ENCODE assay signal across 8 cellular contexts in the genomic region with DNA sequence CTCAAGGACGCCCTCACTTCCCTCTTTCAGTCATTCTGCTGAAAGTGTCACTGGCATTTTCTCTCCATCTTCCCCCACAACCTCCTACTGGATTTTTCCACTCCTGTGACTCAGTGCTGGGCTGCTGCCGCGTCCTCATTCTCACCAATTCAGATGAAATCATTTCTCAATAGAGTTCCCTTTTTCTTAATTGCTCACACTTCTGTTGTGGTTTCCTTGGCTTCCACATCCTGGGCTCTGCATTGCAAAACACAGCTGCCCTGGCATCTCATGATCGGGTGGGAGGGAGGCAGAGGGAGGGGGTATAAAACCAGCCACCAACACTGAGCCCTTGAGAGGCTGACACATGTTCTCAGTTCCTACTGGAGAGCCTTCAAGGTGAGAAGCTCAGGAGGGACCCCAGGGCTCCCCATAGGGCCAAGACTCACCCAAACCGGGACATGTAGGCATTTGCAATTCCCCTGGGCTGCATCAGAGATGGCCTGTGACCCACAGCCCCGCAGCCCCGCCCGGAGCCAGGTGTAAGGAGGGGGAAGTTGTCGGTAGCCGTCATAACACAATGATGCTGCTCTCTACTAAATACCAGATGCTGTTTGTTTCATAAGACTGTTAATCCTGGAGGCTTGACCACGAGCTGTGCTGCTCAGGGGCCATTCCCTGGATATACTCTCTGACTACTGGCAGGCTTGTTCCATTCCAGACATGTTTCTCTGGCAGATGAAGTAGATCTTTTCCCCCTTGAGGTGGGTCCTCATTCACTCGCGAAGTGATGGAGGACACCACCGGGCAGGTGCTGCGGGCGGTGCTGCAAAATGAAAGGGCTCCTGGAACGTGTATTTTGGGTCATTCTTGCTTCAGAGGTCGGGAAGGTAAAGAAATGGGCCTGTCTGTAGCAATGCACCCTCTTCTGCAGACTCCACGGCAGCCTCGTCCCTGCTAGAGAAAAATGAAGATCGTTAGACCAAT.
DNase-seq lines count a peak whose midpoint lies in the region; ATAC-seq and TF ChIP-seq lines count a peak whose summit lies in the region.

No MANE protein-coding gene starts in this region.

- no peaks in the 10 kb centered on the region for H3K79me2 ChIP-seq in neural progenitor cell (ENCODE audit: low read depth)

- H3K9me3 Mint-ChIP-seq in CD14-positive monocyte = peaks cover 0 to 6% (median 0%) of the 10 kb centered on the region in 7 donors
- H3K9me3 Mint-ChIP-seq in activated CD8-positive, alpha-beta T cell treated with anti-CD3 and anti-CD28 coated beads, Interleukin-2, amount 10 ng/mL, durations not matched to agents 7 days and 5 days (ENCODE audit: insufficient read depth) = no peaks in the 10 kb centered on the region
- H3K9me3 Mint-ChIP-seq in neural progenitor cell = no peaks in the 10 kb centered on the region

- H3K4me3 Mint-ChIP-seq in CD14-positive monocyte (peak overlapping the region; percentile 73 to 82), neural progenitor cell (peak overlapping the region; percentile 46)
- peak overlapping the region; percentile 78 for H3K4me3 Mint-ChIP-seq in activated CD8-positive, alpha-beta T cell treated with anti-CD3 and anti-CD28 coated beads, Interleukin-2, amount 10 ng/mL, durations not matched to agents 7 days and 5 days

- H3K36me3 Mint-ChIP-seq in CD14-positive monocyte = peaks cover 84 to 94% of the 10 kb centered on the region in 2 donors
- H3K36me3 Mint-ChIP-seq in activated CD8-positive, alpha-beta T cell treated with anti-CD3 and anti-CD28 coated beads, Interleukin-2, amount 10 ng/mL, durations not matched to agents 7 days and 5 days (ENCODE audit: low read depth) = peaks cover 78% of the 10 kb centered on the region
- H3K36me3 Mint-ChIP-seq in neural progenitor cell = no peaks in the 10 kb centered on the region

- no peaks in the 10 kb centered on the region for H3K9me3 ChIP-seq in KOPT-K1 (ENCODE audit: insufficient read depth, low read length, poor library complexity, severe bottlenecking)
- H3K9me3 ChIP-seq in neural progenitor cell (ENCODE audit: low read depth) = no peaks in the 10 kb centered on the region

- DNase-seq in CD14-positive monocyte (ENCODE audit: low spot score) = peak; percentile 97
- peak; percentile 81 for DNase-seq in activated CD8-positive, alpha-beta T cell treated with anti-CD3 and anti-CD28 coated beads, Interleukin-2, amount 10 ng/mL, durations not matched to agents 7 days and 5 days
- DNase-seq in effector CD8-positive, alpha-beta T cell (lab: John Stamatoyannopoulos, UW) = peak; percentile 23
- no peak for DNase-seq in neural progenitor cell (ENCODE audit: low spot score)
- DNase-seq in DMS79 treated with DMSO at 0.1 percent for 48 hours (lab: John Stamatoyannopoulos, UW) = no peak

- H3K9ac ChIP-seq in neural progenitor cell = no peak overlapping the region

- no peak overlapping the region for H3K4me2 ChIP-seq in neural progenitor cell

- POLR2A ChIA-PET in activated CD8-positive, alpha-beta T cell treated with anti-CD3 and anti-CD28 coated beads, Interleukin-2, amount 10 ng/mL, durations not matched to agents 7 days and 5 days (lab: Charles Lee) = interaction anchor here (0.8 to 11.4 kb wide), 5 partner anchors 17 to 38 kb away, joined by 3 to 145 read pairs (median 3); no protein-coding TSS in a partner anchor

- H4K20me1 ChIP-seq in neural progenitor cell (ENCODE audit: low read depth) = no peaks in the 10 kb centered on the region

- H3K4me1 ChIP-seq in neural progenitor cell = peaks cover 18% of the 10 kb centered on the region

- peak overlapping the region; percentile 98 to 100 (median 100) for H3K27ac Mint-ChIP-seq in CD14-positive monocyte
- H3K27ac Mint-ChIP-seq in activated CD8-positive, alpha-beta T cell treated with anti-CD3 and anti-CD28 coated beads, Interleukin-2, amount 10 ng/mL, durations not matched to agents 7 days and 5 days = peak overlapping the region; percentile 85
- H3K27ac Mint-ChIP-seq in neural progenitor cell = no peak overlapping the region

- peak overlapping the region; percentile 69 for H3K27ac ChIP-seq in KOPT-K1 (ENCODE audit: low read depth, low read length, poor library complexity, severe bottlenecking)
- H3K27ac ChIP-seq in neural progenitor cell = no peak overlapping the region
- peak overlapping the region; percentile 75 for H3K27ac ChIP-seq in temporal lobe (ENCODE audit: low read depth, low read length)

- H3K4me1 Mint-ChIP-seq in CD14-positive monocyte (peaks cover 75% of the 10 kb centered on the region), neural progenitor cell (peaks cover 29% of the 10 kb centered on the region)
- H3K4me1 Mint-ChIP-seq in activated CD8-positive, alpha-beta T cell treated with anti-CD3 and anti-CD28 coated beads, Interleukin-2, amount 10 ng/mL, durations not matched to agents 7 days and 5 days (ENCODE audit: low read depth) = peaks cover 76% of the 10 kb centered on the region

- peak; percentile 54 for ATAC-seq in GM21528 (IDR thresholded peaks at IDR 0.05; ENCODE audit: low FRiP score, unreplicated experiment)
- peak; percentile 54 for ATAC-seq in activated CD8-positive, alpha-beta T cell treated with anti-CD3 and anti-CD28 coated beads, Interleukin-2, amount 10 ng/mL, durations not matched to agents 7 days and 5 days

- H3K36me3 ChIP-seq in KOPT-K1 (ENCODE audit: insufficient read depth, low read length) (peaks cover 52% of the 10 kb centered on the region), neural progenitor cell (no peaks in the 10 kb centered on the region)

- TF ChIP-seq CTCF in CD14-positive monocyte (IDR thresholded peaks at IDR 0.05) = no peak
- no peak for TF ChIP-seq CTCF in neural progenitor cell (IDR thresholded peaks at IDR 0.05)

- CTCF ChIA-PET in activated CD8-positive, alpha-beta T cell treated with anti-CD3 and anti-CD28 coated beads, Interleukin-2, amount 10 ng/mL, durations not matched to agents 7 days and 5 days (lab: Charles Lee) = interaction anchor here (1.1 to 5.0 kb wide), 6 partner anchors 14 to 145 kb away, joined by 3 to 65 read pairs (median 6); no protein-coding TSS in a partner anchor

- H3K4me3 ChIP-seq in neural progenitor cell = no peak overlapping the region

- peaks cover 3% of the 10 kb centered on the region for H3K27me3 ChIP-seq in neural progenitor cell

- H3K27me3 Mint-ChIP-seq in CD14-positive monocyte (ENCODE audit: low read depth in 3 of 3) (peaks cover 0 to 11% (median 5%) of the 10 kb centered on the region in 3 donors), neural progenitor cell (ENCODE audit: insufficient read depth, low read depth) (peaks cover 15% of the 10 kb centered on the region)
- no peaks in the 10 kb centered on the region for H3K27me3 Mint-ChIP-seq in activated CD8-positive, alpha-beta T cell treated with anti-CD3 and anti-CD28 coated beads, Interleukin-2, amount 10 ng/mL, durations not matched to agents 7 days and 5 days (ENCODE audit: low read depth)

- intact Hi-C loops in CD14-positive monocyte (cut with micrococcal nuclease) = loop anchor here (1.0 to 5.0 kb wide), 4 partner anchors 16 to 158 kb away; a partner anchor contains a TSS

- peaks cover 8% of the 10 kb centered on the region for H3F3A ChIP-seq in neural progenitor cell (ENCODE audit: low read depth)

- H2AFZ ChIP-seq in neural progenitor cell (replicated peaks) = no peak overlapping the region

Comparison
In these comparisons a context has a peak if more than half of its experiments do, and no peak if none do; other contexts are left out.
1. DNase-seq: peak in CD14-positive monocyte (single experiment), activated CD8-positive, alpha-beta T cell treated with anti-CD3 and anti-CD28 coated beads, Interleukin-2, amount 10 ng/mL, durations not matched to agents 7 days and 5 days (single experiment) and effector CD8-positive, alpha-beta T cell (single experiment); none in neural progenitor cell (single experiment) and DMS79 treated with DMSO at 0.1 percent for 48 hours (single experiment).
2. Peak in every context shown above with its lines, with median percentiles within 50 percentile points of each other: H3K4me3 Mint-ChIP-seq.